ENCODE assay signal across 26 cellular contexts in genomic region chr13:26831336-26831908, GRCh38.
"Had no signal": no experiment of that assay in that cellular context is flagged by ENCODE, and none has a peak within 500 bp of the region (broad histone marks: within the 10 kb centered on the region; RNA-seq: fewer than 3 reads in every experiment).

No MANE protein-coding gene starts in this region.

- ATAC-seq: activated naive CD4-positive, alpha-beta T cell treated with anti-CD3 and anti-CD28 coated beads, Interleukin-2, amount 50 U/mL, for 72 hours; activated T-cell treated with anti-CD3 and anti-CD28 coated beads, Interleukin-2, amount 50 U/mL, for 4 hours; esophagus mucosa; gastroesophageal sphincter; heart left ventricle; left lung; stimulated activated naive CD8-positive, alpha-beta T cell treated with anti-CD3 and anti-CD28 coated beads, Interleukin-15, Interleukin-2, amounts not matched to agents 100 U/mL and 50 U/mL, for 24 hours had no signal

- H3K27ac Mint-ChIP-seq: activated naive CD4-positive, alpha-beta T cell treated with anti-CD3 and anti-CD28 coated beads, Interleukin-2, amount 50 U/mL, for 72 hours; dendritic cell treated with granulocyte-macrophage colony-stimulating factor and Interleukin-4, amounts not matched to agents 40 ng/mL and 50 ng/mL, for 4 days; mesothelial cell of epicardium; nephron progenitor cell had no signal

- H3K27ac ChIP-seq: adrenal gland, gastroesophageal sphincter, heart left ventricle, left lung, prostate gland, right atrium auricular region, tibial artery had no signal

- FAIRE-seq: astrocyte, bronchial epithelial cell had no signal

- H3K36me3 Mint-ChIP-seq: activated naive CD4-positive, alpha-beta T cell treated with anti-CD3 and anti-CD28 coated beads, Interleukin-2, amount 50 U/mL, for 72 hours; mesothelial cell of epicardium had no signal

- DNase-seq: activated CD4-positive, alpha-beta T cell treated with anti-CD3 and anti-CD28 coated beads, Interleukin-2, amount 50 U/mL, for 1 hour; activated CD8-positive, alpha-beta memory T cell treated with anti-CD3 and anti-CD28 coated beads, Interleukin-2, amount 50 U/mL, for 4 hours; activated effector memory CD4-positive, alpha-beta T cell treated with Interleukin-2 at 50 U/mL for 16 hours; activated T-cell treated with anti-CD3 and anti-CD28 coated beads, Interleukin-2, amount 50 U/mL, for 4 hours; adrenal gland; cerebellar nuclear complex; effector CD8-positive, alpha-beta T cell; heart left ventricle; left lung; nephron progenitor cell; occipital lobe; stimulated activated CD4-positive, alpha-beta T cell treated with anti-CD3 and anti-CD28 coated beads, Interleukin-12 subunit alpha, Interleukin-12 subunit beta, amount 100 ng/mL, for 4 hours; stimulated activated CD4-positive, alpha-beta T cell treated with anti-CD3 and anti-CD28 coated beads, Interleukin-1b, Interleukin-23, amount 100 ng/mL, for 48 hours; stimulated activated CD8-positive, alpha-beta memory T cell treated with anti-CD3 and anti-CD28 coated beads, Interleukin-4, amount 100 ng/mL, for 48 hours; stimulated activated naive CD8-positive, alpha-beta T cell treated with anti-CD3 and anti-CD28 coated beads, Interleukin-15, Interleukin-2, amounts not matched to agents 100 U/mL and 50 U/mL, for 24 hours; substantia nigra; tibial artery had no signal

- H3K9me3 ChIP-seq: adrenal gland, gastroesophageal sphincter, heart left ventricle, left lung, prostate gland, right atrium auricular region, tibial artery had no signal

- H3K9me3 Mint-ChIP-seq: activated naive CD4-positive, alpha-beta T cell treated with anti-CD3 and anti-CD28 coated beads, Interleukin-2, amount 50 U/mL, for 72 hours; activated T-cell treated with anti-CD3 and anti-CD28 coated beads, Interleukin-2, amount 50 U/mL, for 4 hours; dendritic cell treated with granulocyte-macrophage colony-stimulating factor and Interleukin-4, amounts not matched to agents 40 ng/mL and 50 ng/mL, for 4 days; mesothelial cell of epicardium; nephron progenitor cell had no signal

- H3K27me3 ChIP-seq: heart left ventricle, right atrium auricular region had no signal

- H3K4me1 Mint-ChIP-seq: mesothelial cell of epicardium had no signal

- H3K36me3 ChIP-seq: adrenal gland, gastroesophageal sphincter, heart left ventricle, left lung, prostate gland, right atrium auricular region, tibial artery had no signal

- H3K4me3 Mint-ChIP-seq: activated T-cell treated with anti-CD3 and anti-CD28 coated beads, Interleukin-2, amount 50 U/mL, for 4 hours; dendritic cell treated with granulocyte-macrophage colony-stimulating factor and Interleukin-4, amounts not matched to agents 40 ng/mL and 50 ng/mL, for 4 days; mesothelial cell of epicardium; nephron progenitor cell had no signal

- H3K4me3 ChIP-seq: adrenal gland, gastroesophageal sphincter, heart left ventricle, left lung, prostate gland, right atrium auricular region, tibial artery had no signal

- H3K4me1 ChIP-seq: adrenal gland, gastroesophageal sphincter, heart left ventricle, left lung, prostate gland, right atrium auricular region, tibial artery had no signal
